Comparison of ENCODE assay signal across 10 cellular contexts in the genomic region with DNA sequence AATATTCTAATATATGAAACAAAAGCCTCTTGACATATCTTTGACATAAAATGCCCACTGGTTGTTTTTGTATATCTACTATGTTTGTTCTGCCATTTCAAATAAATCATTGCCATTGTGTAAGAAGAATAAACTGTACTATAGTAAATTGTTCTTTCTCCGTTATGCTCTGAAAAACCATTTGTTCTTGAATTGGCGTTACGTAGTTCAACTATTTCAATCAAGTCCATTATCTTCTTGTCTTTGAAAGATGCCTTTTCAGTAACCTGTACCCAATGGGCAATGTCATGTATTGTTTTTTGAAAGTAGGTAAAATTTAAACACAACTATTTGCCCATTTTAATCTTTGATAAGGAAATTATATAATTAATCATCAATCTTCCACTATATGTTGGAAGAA.
A peak's percentile ranks its signal among the peaks of the same experiment; 100 is the strongest.
DNase-seq lines count a peak whose midpoint lies in the region; ATAC-seq and TF ChIP-seq lines count a peak whose summit lies in the region.
"Had no signal": no experiment of that assay in that cellular context is flagged by ENCODE, and none has a peak within 500 bp of the region (broad histone marks: within the 10 kb centered on the region; RNA-seq: fewer than 3 reads in every experiment).

No MANE protein-coding gene starts in this region.

- H3K27ac Mint-ChIP-seq in effector memory CD8-positive, alpha-beta T cell, result no peak overlapping the region
- H3K27ac Mint-ChIP-seq: natural killer cell treated with Interleukin-12 subunit alpha and Interleukin-12 subunit beta and Interleukin-15 and Interleukin-18, amount 100 ng/mL, for 72 hours had no signal

- ATAC-seq in effector memory CD8-positive, alpha-beta T cell (replicated peaks), result no peak
- ATAC-seq in GM19455 (IDR thresholded peaks at IDR 0.05; ENCODE audit: unreplicated experiment), result no peak
- ATAC-seq: heart right ventricle; natural killer cell treated with Interleukin-12 subunit alpha and Interleukin-12 subunit beta and Interleukin-15 and Interleukin-18, amount 100 ng/mL, for 72 hours had no signal

- H3K4me3 ChIP-seq in GM12875 (ENCODE audit: low read depth, low read length), result peak overlapping the region; percentile 35
- peak overlapping the region; percentile 55 for H3K4me3 ChIP-seq in skeletal muscle cell (ENCODE audit: low read depth, low read length)

- H3K9me3 Mint-ChIP-seq in effector memory CD8-positive, alpha-beta T cell, result no peaks in the 10 kb centered on the region
- H3K9me3 Mint-ChIP-seq: activated CD4-positive, alpha-beta T cell treated with anti-CD3 and anti-CD28 coated beads, Interleukin-2, amount 10 ng/mL, durations not matched to agents 7 days and 5 days; natural killer cell treated with Interleukin-12 subunit alpha and Interleukin-12 subunit beta and Interleukin-15 and Interleukin-18, amount 100 ng/mL, for 72 hours had no signal

- no peak for TF ChIP-seq CTCF in GM12875 (IDR thresholded peaks at IDR 0.05; ENCODE audit: borderline replicate concordance, insufficient read depth, low read depth, low read length)

- peak; percentile 21 for DNase-seq in NCI-H774 (lab: John Stamatoyannopoulos, UW)
- DNase-seq in effector memory CD8-positive, alpha-beta T cell, result no peak
- DNase-seq in skeletal muscle cell (ENCODE audit: low read depth), result no peak
- DNase-seq in islet precursor cell, result no peak
- DNase-seq in DMS79 (lab: John Stamatoyannopoulos, UW), result no peak
- DNase-seq: activated CD4-positive, alpha-beta T cell treated with anti-CD3 and anti-CD28 coated beads, Interleukin-2, amount 10 ng/mL, durations not matched to agents 7 days and 5 days; heart right ventricle had no signal

- peaks cover 0 to 7% of the 10 kb centered on the region in 2 donors for H3K27me3 Mint-ChIP-seq in effector memory CD8-positive, alpha-beta T cell
- H3K27me3 Mint-ChIP-seq: activated CD4-positive, alpha-beta T cell treated with anti-CD3 and anti-CD28 coated beads, Interleukin-2, amount 10 ng/mL, durations not matched to agents 7 days and 5 days; natural killer cell treated with Interleukin-12 subunit alpha and Interleukin-12 subunit beta and Interleukin-15 and Interleukin-18, amount 100 ng/mL, for 72 hours had no signal

- peak overlapping the region; percentile 6 to 12 for H3K4me3 Mint-ChIP-seq in effector memory CD8-positive, alpha-beta T cell

- H3K4me1 Mint-ChIP-seq in effector memory CD8-positive, alpha-beta T cell (ENCODE audit: low read depth in 2 of 2), result peaks cover 10 to 24% of the 10 kb centered on the region in 2 donors

- H3K36me3 Mint-ChIP-seq in effector memory CD8-positive, alpha-beta T cell (ENCODE audit: insufficient read depth), result no peaks in the 10 kb centered on the region
